14 cellular contexts compared by ENCODE assay signal in the genomic region with DNA sequence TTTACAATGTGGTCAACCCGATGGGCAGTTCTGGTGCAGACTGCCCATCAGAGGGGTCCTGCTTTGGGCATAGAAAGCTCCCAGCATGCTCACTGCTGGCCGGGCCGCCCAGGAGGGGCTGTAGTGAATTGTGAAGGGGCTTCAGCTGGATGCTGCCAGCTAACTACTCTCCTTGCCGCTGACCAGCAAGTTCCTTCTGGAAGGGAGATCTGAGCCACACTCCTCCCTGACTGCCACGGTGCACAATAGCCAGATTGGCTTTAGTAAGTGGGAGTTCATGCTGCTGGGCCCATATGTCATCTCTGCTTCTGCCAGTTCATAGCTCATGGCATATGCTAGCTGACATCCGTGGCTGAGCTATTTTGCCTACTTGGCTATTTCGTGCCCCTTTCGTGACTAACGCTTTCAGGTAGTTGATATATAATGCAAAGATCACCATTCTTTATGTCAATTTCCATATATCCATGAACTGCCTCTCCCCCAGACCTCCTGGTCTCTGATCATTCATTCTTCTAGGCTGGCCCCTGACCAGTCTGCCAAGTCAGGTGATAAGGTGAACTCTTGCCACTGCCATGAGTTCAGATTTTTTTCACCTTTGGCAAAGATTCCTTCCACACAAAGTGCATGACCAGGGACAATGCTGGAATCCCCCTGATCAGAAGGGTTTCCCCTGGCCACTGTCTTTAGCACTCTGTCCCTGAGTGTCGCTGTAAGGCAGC.
"Had no signal": no experiment of that assay in that cellular context is flagged by ENCODE, and none has a peak within 500 bp of the region (broad histone marks: within the 10 kb centered on the region; RNA-seq: fewer than 3 reads in every experiment).

No MANE protein-coding gene starts in this region.

- DNase-seq: activated CD4-positive, alpha-beta T cell treated with anti-CD3 and anti-CD28 coated beads, Interleukin-2, amount 10 ng/mL, durations not matched to agents 24 days and 14 days; activated CD4-positive, CD25-positive, alpha-beta regulatory T cell; activated CD8-positive, alpha-beta memory T cell treated with anti-CD3 and anti-CD28 coated beads, Interleukin-2, amount 50 U/mL, for 48 hours; activated naive CD8-positive, alpha-beta T cell treated with anti-CD3 and anti-CD28 coated beads for 36 hours; hypothalamus; mesendoderm; natural killer cell; nucleus accumbens; stimulated activated CD4-positive, alpha-beta T cell treated with anti-CD3 and anti-CD28 coated beads, Interleukin-2, amount 100 ng/mL, for 48 hours; stimulated activated naive B cell treated with anti-CD40 and anti-IgM and Interleukin-4, amounts not matched to agents 10 μg/mL and 1 μg/mL and 100 μg/mL, for 72 hours had no signal

- H3K27me3 ChIP-seq: breast epithelium, esophagus muscularis mucosa, tibial nerve had no signal

- ATAC-seq: natural killer cell; stimulated activated naive B cell treated with anti-CD40 and anti-IgM and Interleukin-4, amounts not matched to agents 10 μg/mL and 1 μg/mL and 100 μg/mL, for 72 hours had no signal

- H3K36me3 ChIP-seq: breast epithelium, esophagus muscularis mucosa, tibial nerve had no signal

- H3K27ac ChIP-seq: breast epithelium, tibial nerve had no signal

- H3K4me1 ChIP-seq: breast epithelium had no signal

- H3K4me3 ChIP-seq: breast epithelium, esophagus muscularis mucosa, tibial nerve had no signal

- H3K9me3 ChIP-seq: breast epithelium, esophagus muscularis mucosa, tibial nerve had no signal

- FAIRE-seq: colon had no signal
